ENCODE assay signal across 21 cellular contexts in the genomic region with DNA sequence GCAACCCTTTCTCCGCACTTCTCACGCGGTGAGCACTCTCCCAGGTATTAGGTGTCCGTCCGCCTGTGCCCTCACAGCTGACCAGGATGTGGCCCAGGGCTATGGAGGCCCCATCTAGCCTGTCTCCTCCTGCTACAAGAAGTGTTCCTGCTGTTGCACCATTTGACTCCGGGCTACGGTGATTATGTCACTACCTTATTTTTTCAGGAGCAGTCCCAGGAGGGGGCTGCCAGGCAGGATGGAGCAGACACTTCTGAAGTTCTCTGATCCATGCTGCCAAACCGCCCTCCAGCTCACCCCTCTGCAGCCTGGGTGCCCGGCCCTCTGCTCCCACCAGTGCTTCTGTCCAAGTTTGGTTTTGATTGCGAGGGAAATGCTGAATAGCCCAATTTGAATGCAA. TPM values are rescaled to one million over a fixed set of nuclear protein-coding genes. Genes with fewer than 3 reads are reported as not detected.
"Had no signal": no experiment of that assay in that cellular context is flagged by ENCODE, and none has a peak within 500 bp of the region (broad histone marks: within the 10 kb centered on the region; RNA-seq: fewer than 3 reads in every experiment).

No MANE protein-coding gene starts in this region.

- H3K4me1 Mint-ChIP-seq: activated naive CD4-positive, alpha-beta T cell treated with anti-CD3 and anti-CD28 coated beads, Interleukin-2, amount 10 ng/mL, durations not matched to agents 7 days and 5 days had no signal

- H3K4me3 Mint-ChIP-seq: activated naive CD4-positive, alpha-beta T cell treated with anti-CD3 and anti-CD28 coated beads, Interleukin-2, amount 10 ng/mL, durations not matched to agents 7 days and 5 days; activated T-cell treated with anti-CD3 and anti-CD28 coated beads, Interleukin-2, amount 50 U/mL, for 4 hours; nephron; stimulated activated naive B cell treated with anti-CD40 and anti-IgM and Interleukin-4, amounts not matched to agents 10 μg/mL and 1 μg/mL and 100 μg/mL, for 72 hours had no signal

- H3K27me3 Mint-ChIP-seq: activated naive CD4-positive, alpha-beta T cell treated with anti-CD3 and anti-CD28 coated beads, Interleukin-2, amount 10 ng/mL, durations not matched to agents 7 days and 5 days; stimulated activated naive B cell treated with anti-CD40 and anti-IgM and Interleukin-4, amounts not matched to agents 10 μg/mL and 1 μg/mL and 100 μg/mL, for 72 hours had no signal

- H3K27me3 ChIP-seq: body of pancreas, esophagus squamous epithelium, gastrocnemius medialis had no signal

- H3K4me3 ChIP-seq: body of pancreas, esophagus squamous epithelium, gastrocnemius medialis, SK-N-MC, smooth muscle cell had no signal

- H3K27ac ChIP-seq: body of pancreas, esophagus squamous epithelium had no signal

- H3K9me3 ChIP-seq: body of pancreas, esophagus squamous epithelium, gastrocnemius medialis had no signal

- DNase-seq: activated CD8-positive, alpha-beta memory T cell treated with anti-CD3 and anti-CD28 coated beads, Interleukin-2, amount 50 U/mL, for 48 hours; activated naive CD4-positive, alpha-beta T cell treated with anti-CD3 and anti-CD28 coated beads, Interleukin-2, amount 10 ng/mL, durations not matched to agents 7 days and 5 days; activated T-cell treated with anti-CD3 and anti-CD28 coated beads, Interleukin-2, amount 50 U/mL, for 4 hours; anterior cingulate cortex; caudate nucleus; effector memory CD4-positive, alpha-beta T cell; esophagus squamous epithelium; gastrocnemius medialis; hippocampal formation; stimulated activated CD4-positive, alpha-beta T cell treated with anti-CD3 and anti-CD28 coated beads, Interleukin-2, amount 100 ng/mL, for 48 hours; stimulated activated CD8-positive, alpha-beta memory T cell treated with anti-CD3 and anti-CD28 coated beads, Interleukin-4, amount 100 ng/mL, for 48 hours; stimulated activated naive B cell treated with anti-CD40 and anti-IgM and Interleukin-4, amounts not matched to agents 10 μg/mL and 1 μg/mL and 100 μg/mL, for 72 hours had no signal

- H3K4me1 ChIP-seq: body of pancreas, esophagus squamous epithelium had no signal

- ATAC-seq: activated T-cell treated with anti-CD3 and anti-CD28 coated beads, Interleukin-2, amount 50 U/mL, for 4 hours; body of pancreas; gastrocnemius medialis; sciatic nerve; stimulated activated naive B cell treated with anti-CD40 and anti-IgM and Interleukin-4, amounts not matched to agents 10 μg/mL and 1 μg/mL and 100 μg/mL, for 72 hours had no signal

- H3K9me3 Mint-ChIP-seq: activated naive CD4-positive, alpha-beta T cell treated with anti-CD3 and anti-CD28 coated beads, Interleukin-2, amount 10 ng/mL, durations not matched to agents 7 days and 5 days; activated T-cell treated with anti-CD3 and anti-CD28 coated beads, Interleukin-2, amount 50 U/mL, for 4 hours; nephron; stimulated activated naive B cell treated with anti-CD40 and anti-IgM and Interleukin-4, amounts not matched to agents 10 μg/mL and 1 μg/mL and 100 μg/mL, for 72 hours had no signal

- H3K27ac Mint-ChIP-seq: activated naive CD4-positive, alpha-beta T cell treated with anti-CD3 and anti-CD28 coated beads, Interleukin-2, amount 10 ng/mL, durations not matched to agents 7 days and 5 days; nephron; stimulated activated naive B cell treated with anti-CD40 and anti-IgM and Interleukin-4, amounts not matched to agents 10 μg/mL and 1 μg/mL and 100 μg/mL, for 72 hours had no signal

RNA-seq across cellular contexts. Expression of gene CFAP100, which starts 44.0 kb away (rescaled TPM):
- total RNA-seq: activated T-cell treated with anti-CD3 and anti-CD28 coated beads, Interleukin-2, amount 50 U/mL, for 4 hours; body of pancreas; dermis microvascular lymphatic vessel endothelial cell; esophagus squamous epithelium; gastrocnemius medialis; liver; smooth muscle cell; T-helper 2 cell treated with Interferon-gamma antibody and Interleukin-4, amounts not matched to agents 100 ng/mL and 5 ng/mL, for 36 hours; ureter had no signal
